ENCODE assay signal across 8 cellular contexts in the genomic region with DNA sequence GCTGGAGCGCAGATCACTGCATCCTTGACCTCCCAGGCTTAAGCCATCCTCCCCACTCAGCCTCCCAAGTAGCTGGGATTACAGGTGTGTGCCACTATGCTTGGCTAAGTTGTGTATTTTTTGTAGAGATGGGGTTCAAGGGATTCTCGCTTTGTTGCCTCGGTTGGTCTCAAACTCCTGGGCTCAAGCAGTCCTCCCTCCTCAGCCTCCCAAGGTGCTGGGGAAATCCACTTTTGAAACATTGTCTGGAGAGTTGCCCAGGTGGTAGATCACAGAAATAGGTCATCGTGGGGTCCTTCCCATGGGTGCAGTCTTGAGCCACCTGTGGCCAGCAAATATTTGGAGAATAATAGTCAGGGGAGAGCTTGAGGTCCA. TPM values are rescaled to one million over a fixed set of nuclear protein-coding genes. Genes with fewer than 3 reads are reported as not detected.
A peak's percentile ranks its signal among the peaks of the same experiment; 100 is the strongest.
DNase-seq lines count a peak whose midpoint lies in the region; ATAC-seq and TF ChIP-seq lines count a peak whose summit lies in the region.
"Had no signal": no experiment of that assay in that cellular context is flagged by ENCODE, and none has a peak within 500 bp of the region (broad histone marks: within the 10 kb centered on the region; RNA-seq: fewer than 3 reads in every experiment).

No MANE protein-coding gene starts in this region.

- 71 to 90% methylated on average over 2 to 3 of the region's 4 CpGs for WGBS in gastroesophageal sphincter (ENCODE audit: low coverage in 1 of 2), 2 donors
- WGBS in spleen, 5 donors, result 79 to 89% (median 85%) methylated on average over 4 of the region's 4 CpGs

- H3K27me3 Mint-ChIP-seq in activated CD8-positive, alpha-beta T cell treated with anti-CD3 and anti-CD28 coated beads, Interleukin-2, amount 10 ng/mL, durations not matched to agents 7 days and 5 days (ENCODE audit: low read depth), result no peaks in the 10 kb centered on the region

- H3K27ac Mint-ChIP-seq in activated CD8-positive, alpha-beta T cell treated with anti-CD3 and anti-CD28 coated beads, Interleukin-2, amount 10 ng/mL, durations not matched to agents 7 days and 5 days, result peak overlapping the region; percentile 86

- peaks cover 61% of the 10 kb centered on the region for H3K4me1 Mint-ChIP-seq in activated CD8-positive, alpha-beta T cell treated with anti-CD3 and anti-CD28 coated beads, Interleukin-2, amount 10 ng/mL, durations not matched to agents 7 days and 5 days (ENCODE audit: low read depth)

- intact Hi-C loops in spleen (cut with DNase I; ENCODE audit: low total_unique reads), result no loop called here

- H3K9me3 ChIP-seq in HEK293 (ENCODE audit: control insufficient read depth, insufficient read depth, low read depth, low read length) (no peaks in the 10 kb centered on the region), gastroesophageal sphincter (peaks cover 0 to 4% (median 0%) of the 10 kb centered on the region in 3 donors), spleen (peaks cover 0 to 19% (median 6%) of the 10 kb centered on the region in 8 donors)

- no peaks in the 10 kb centered on the region for H3K27me3 ChIP-seq in gastroesophageal sphincter
- peaks cover 0 to 23% (median 0%) of the 10 kb centered on the region in 7 donors for H3K27me3 ChIP-seq in spleen (replicated peaks in 1 of 7)

- DNase-seq in activated CD8-positive, alpha-beta T cell treated with anti-CD3 and anti-CD28 coated beads, Interleukin-2, amount 10 ng/mL, durations not matched to agents 7 days and 5 days, result no peak
- DNase-seq in spleen, result no peak
- DNase-seq in AG08395 (ENCODE audit: low spot score), result no peak
- DNase-seq: NCI-H2171 treated with DMSO at 0.1 percent for 48 hours had no signal

- H3K9me3 Mint-ChIP-seq in activated CD8-positive, alpha-beta T cell treated with anti-CD3 and anti-CD28 coated beads, Interleukin-2, amount 10 ng/mL, durations not matched to agents 7 days and 5 days (ENCODE audit: insufficient read depth), result peaks cover 3% of the 10 kb centered on the region

- H3K4me3 Mint-ChIP-seq in activated CD8-positive, alpha-beta T cell treated with anti-CD3 and anti-CD28 coated beads, Interleukin-2, amount 10 ng/mL, durations not matched to agents 7 days and 5 days, result peak overlapping the region; percentile 49

- H3K27ac ChIP-seq in HEK293 (ENCODE audit: extremely low read depth, low read depth, low read length), result peak overlapping the region; percentile 53
- H3K27ac ChIP-seq in gastroesophageal sphincter, result peak overlapping the region; percentile 35 to 98 (median 84)
- H3K27ac ChIP-seq in spleen, result peak overlapping the region; percentile 76 to 99 (median 89)

- TF ChIP-seq EP300 in gastroesophageal sphincter (IDR thresholded peaks at IDR 0.05), result no peak

- 0 out of 2 replicates have a peak, but pooled peaks cover 3% of the 10 kb centered on the region for H3K4me1 ChIP-seq in HEK293 (ENCODE audit: control insufficient read depth, insufficient read depth, low read length)
- peaks cover 0 to 75% (median 16%) of the 10 kb centered on the region in 3 donors for H3K4me1 ChIP-seq in gastroesophageal sphincter
- peaks cover 45 to 88% (median 75%) of the 10 kb centered on the region in 6 donors for H3K4me1 ChIP-seq in spleen

- CTCF ChIA-PET in HEK293 (lab: Yijun Ruan, JAX), result interaction anchor here (0.9 to 5.0 kb wide), 4 partner anchors 32 to 59 kb away, joined by 3 to 26 read pairs (median 10); no protein-coding TSS in a partner anchor
- CTCF ChIA-PET in activated CD8-positive, alpha-beta T cell treated with anti-CD3 and anti-CD28 coated beads, Interleukin-2, amount 10 ng/mL, durations not matched to agents 7 days and 5 days (lab: Charles Lee), result interaction anchor here (1.3 to 3.4 kb wide), 3 partner anchors 31 to 377 kb away, joined by 3 to 23 read pairs (median 20); a partner anchor contains a TSS

- H3K4me3 ChIP-seq in HEK293 (ENCODE audit: low read depth, low read length) (no peak overlapping the region), gastroesophageal sphincter (no peak overlapping the region), spleen (no peak overlapping the region)

- TF ChIP-seq CTCF in HEK293 (tag by site-specific recombination; IDR thresholded peaks at IDR 0.05) (no peak), gastroesophageal sphincter (IDR thresholded peaks at IDR 0.05) (no peak), spleen (IDR thresholded peaks at IDR 0.05 in 8 of 11, conservative IDR thresholded peaks at IDR 0.05 in 3 of 11) (no peak)

- no peak for TF ChIP-seq POLR2A in gastroesophageal sphincter (IDR thresholded peaks at IDR 0.05)
- TF ChIP-seq POLR2A in spleen (IDR thresholded peaks at IDR 0.05), result no peak

- peaks cover 75% of the 10 kb centered on the region for H3K36me3 Mint-ChIP-seq in activated CD8-positive, alpha-beta T cell treated with anti-CD3 and anti-CD28 coated beads, Interleukin-2, amount 10 ng/mL, durations not matched to agents 7 days and 5 days (ENCODE audit: low read depth)

- POLR2A ChIA-PET in HEK293 (lab: Yijun Ruan, JAX), result interaction anchor here (0.5 kb wide), 1 partner anchor 1839 kb away, joined by 3 read pairs; a partner anchor contains a TSS
- POLR2A ChIA-PET in activated CD8-positive, alpha-beta T cell treated with anti-CD3 and anti-CD28 coated beads, Interleukin-2, amount 10 ng/mL, durations not matched to agents 7 days and 5 days (lab: Charles Lee), result interaction anchor here (0.6 to 1.2 kb wide), 3 partner anchors 61 to 152 kb away, joined by 3 read pairs; a partner anchor contains a TSS

- no peak for ATAC-seq in activated CD8-positive, alpha-beta T cell treated with anti-CD3 and anti-CD28 coated beads, Interleukin-2, amount 10 ng/mL, durations not matched to agents 7 days and 5 days
- ATAC-seq in gastroesophageal sphincter, result no peak
- no peak for ATAC-seq in HG03175 (IDR thresholded peaks at IDR 0.05; ENCODE audit: unreplicated experiment)
- no peak for ATAC-seq in HG02938 (IDR thresholded peaks at IDR 0.05; ENCODE audit: unreplicated experiment)

- H3K36me3 ChIP-seq in HEK293 (ENCODE audit: control insufficient read depth in 2 of 2, insufficient read depth in 1 of 2, low read length in 2 of 2) (peaks cover 0 to 26% of the 10 kb centered on the region in 2 experiments; a peak in 1 of 3 replicates), gastroesophageal sphincter (no peaks in the 10 kb centered on the region), spleen (peaks cover 0 to 16% (median 0%) of the 10 kb centered on the region in 6 donors)

TF ChIP-seq in HEK293, 187 proteins besides CTCF, POLR2A, EP300 and RAD21:
- TF ChIP-seq, protein P1, sequence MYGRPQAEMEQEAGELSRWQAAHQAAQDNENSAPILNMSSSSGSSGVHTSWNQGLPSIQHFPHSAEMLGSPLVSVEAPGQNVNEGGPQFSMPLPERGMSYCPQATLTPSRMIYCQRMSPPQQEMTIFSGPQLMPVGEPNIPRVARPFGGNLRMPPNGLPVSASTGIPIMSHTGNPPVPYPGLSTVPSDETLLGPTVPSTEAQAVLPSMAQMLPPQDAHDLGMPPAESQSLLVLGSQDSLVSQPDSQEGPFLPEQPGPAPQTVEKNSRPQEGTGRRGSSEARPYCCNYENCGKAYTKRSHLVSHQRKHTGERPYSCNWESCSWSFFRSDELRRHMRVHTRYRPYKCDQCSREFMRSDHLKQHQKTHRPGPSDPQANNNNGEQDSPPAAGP (tag by site-specific recombination; IDR thresholded peaks at IDR 0.05), result no peak
- TF ChIP-seq, protein P2, sequence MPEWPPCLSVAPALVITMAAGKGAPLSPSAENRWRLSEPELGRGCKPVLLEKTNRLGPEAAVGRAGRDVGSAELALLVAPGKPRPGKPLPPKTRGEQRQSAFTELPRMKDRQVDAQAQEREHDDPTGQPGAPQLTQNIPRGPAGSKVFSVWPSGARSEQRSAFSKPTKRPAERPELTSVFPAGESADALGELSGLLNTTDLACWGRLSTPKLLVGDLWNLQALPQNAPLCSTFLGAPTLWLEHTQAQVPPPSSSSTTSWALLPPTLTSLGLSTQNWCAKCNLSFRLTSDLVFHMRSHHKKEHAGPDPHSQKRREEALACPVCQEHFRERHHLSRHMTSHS (tag by site-specific recombination; IDR thresholded peaks at IDR 0.05), result no peak
- TF ChIP-seq SCRT2 (tag by site-specific recombination; IDR thresholded peaks at IDR 0.05), result peak; percentile 24; the same call in 1 of the 2 replicates
- no peak for TF ChIP-seq GLI4 (tag by site-specific recombination; IDR thresholded peaks at IDR 0.05)

RNA-seq across cellular contexts. Expression of a gene that starts 5.2 kb away (rescaled TPM):
- total RNA-seq in activated CD8-positive, alpha-beta T cell treated with anti-CD3 and anti-CD28 coated beads, Interleukin-2, amount 10 ng/mL, durations not matched to agents 7 days and 5 days, result 100 to 1,000 TPM; 117 to 123 TPM
- total RNA-seq in gastroesophageal sphincter, result 10 to 100 TPM; 14.9 to 68.1 (median 32.6) TPM
- 100 to 1,000 TPM in 1 of 7 donors, 10 to 100 TPM in 6; 17.9 to 117 (median 49.0) TPM for total RNA-seq in spleen
- polyA plus RNA-seq in spleen, result 10 to 100 TPM in 1 of 3 donors, 1 to 10 TPM in 2; 7.0 to 15.7 (median 7.8) TPM
